Comparison of ENCODE assay signal across 8 cellular contexts in genomic region chr7:1432411-1433082, GRCh38.
DNase-seq lines count a peak whose midpoint lies in the region; ATAC-seq lines count a peak whose summit lies in the region.

No MANE protein-coding gene starts in this region.

- intact Hi-C loops in head of caudate nucleus (cut with DNase I): loop anchor here (5.0 to 10.0 kb wide), 2 partner anchors 50 to 208 kb away; no protein-coding TSS in a partner anchor

- peak; percentile 53 for DNase-seq in EL
- peak in 64 of 76 experiments; percentile 3 to 80 (median 58) for DNase-seq in HUDEP-2 (lab: John Stamatoyannopoulos, UW; ENCODE audit: unreplicated experiment in 76 of 76)
- peak; percentile 24 for DNase-seq in SKM-1 (lab: John Stamatoyannopoulos, UW; ENCODE audit: unreplicated experiment)
- DNase-seq in activated naive CD4-positive, alpha-beta T cell treated with anti-CD3 and anti-CD28 coated beads, Interleukin-2, amount 50 U/mL, for 16 hours: peak; percentile 80
- peak; percentile 35 to 91 (median 74) for DNase-seq in head of caudate nucleus
- DNase-seq in retina: peak; percentile 78
- no peak for DNase-seq in NCI-H187 treated with DMSO at 0.1 percent for 48 hours (lab: John Stamatoyannopoulos, UW)

- no peak for ATAC-seq in GM21529 (IDR thresholded peaks at IDR 0.05; ENCODE audit: unreplicated experiment)
